Comparison of ENCODE assay signal across 21 cellular contexts in genomic region chr1:25253911-25254310, GRCh38. TPM values are rescaled to one million over a fixed set of nuclear protein-coding genes. Genes with fewer than 3 reads are reported as not detected.
A peak's percentile ranks its signal among the peaks of the same experiment; 100 is the strongest.
DNase-seq lines count a peak whose midpoint lies in the region; ATAC-seq and TF ChIP-seq lines count a peak whose summit lies in the region.
"Had no signal": no experiment of that assay in that cellular context is flagged by ENCODE, and none has a peak within 500 bp of the region (broad histone marks: within the 10 kb centered on the region; RNA-seq: fewer than 3 reads in every experiment).

No MANE protein-coding gene starts in this region.

- H3K27me3 ChIP-seq in RWPE2 (ENCODE audit: insufficient read depth, poor library complexity, severe bottlenecking) (no peaks in the 10 kb centered on the region), fibroblast of lung (ENCODE audit: control insufficient read depth, insufficient read depth, low read length) (no peaks in the 10 kb centered on the region), transverse colon (no peaks in the 10 kb centered on the region)
- no peaks in the 10 kb centered on the region for H3K27me3 ChIP-seq in effector memory CD4-positive, alpha-beta T cell (replicated peaks; ENCODE audit: control insufficient read depth, insufficient read depth, low read length, poor library complexity, severe bottlenecking)
- H3K27me3 ChIP-seq: ascending aorta had no signal

- no peak for TF ChIP-seq CTCF in RWPE2 (IDR thresholded peaks at IDR 0.05; ENCODE audit: poor library complexity, severe bottlenecking)
- no peak for TF ChIP-seq CTCF in fibroblast of lung (conservative IDR thresholded peaks at IDR 0.05 in 1 of 2, IDR thresholded peaks at IDR 0.05 in 1 of 2; ENCODE audit: low read depth in 1 of 2, low read length in 2 of 2)
- no peak for TF ChIP-seq CTCF in transverse colon (IDR thresholded peaks at IDR 0.05)

- H3K36me3 ChIP-seq in RWPE2 (ENCODE audit: low read depth) (no peaks in the 10 kb centered on the region), fibroblast of lung (ENCODE audit: control insufficient read depth, insufficient read depth, low read length) (no peaks in the 10 kb centered on the region), transverse colon (no peaks in the 10 kb centered on the region)
- no peaks in the 10 kb centered on the region for H3K36me3 ChIP-seq in effector memory CD4-positive, alpha-beta T cell (ENCODE audit: control insufficient read depth, insufficient read depth, low read length)
- H3K36me3 ChIP-seq: ascending aorta had no signal

- in situ Hi-C loops in transverse colon (cut with MboI; ENCODE audit: low pct_ligation_motif_present in 1 of 4, low pct_unique_long_range_greater_than_20kb in 1 of 4, low sequenced_read_pairs in 3 of 4) = loop anchor here in 1 of 4 donors (10.0 kb wide), 1 partner anchor 91 kb away; no protein-coding TSS in a partner anchor

- intact Hi-C loops in transverse colon (cut with DNase I; ENCODE audit: low total_unique reads) = no loop called here

- no peak for TF ChIP-seq EP300 in transverse colon (IDR thresholded peaks at IDR 0.05; ENCODE audit: low read depth)

- H3K27ac ChIP-seq in RWPE2 (ENCODE audit: poor library complexity, severe bottlenecking) = no peak overlapping the region
- peak overlapping the region; percentile 60 for H3K27ac ChIP-seq in fibroblast of lung (ENCODE audit: insufficient read depth, low read length)
- H3K27ac ChIP-seq in transverse colon = no peak overlapping the region
- H3K27ac ChIP-seq in effector memory CD4-positive, alpha-beta T cell (ENCODE audit: insufficient read depth, low read length, poor library complexity, severe bottlenecking) = no peak overlapping the region
- H3K27ac ChIP-seq: ascending aorta had no signal

- H3K9me3 ChIP-seq in RWPE2 (ENCODE audit: severe bottlenecking) (no peaks in the 10 kb centered on the region), fibroblast of lung (ENCODE audit: control insufficient read depth, insufficient read depth, low read depth, low read length) (no peaks in the 10 kb centered on the region), transverse colon (no peaks in the 10 kb centered on the region)
- no peaks in the 10 kb centered on the region for H3K9me3 ChIP-seq in effector memory CD4-positive, alpha-beta T cell (ENCODE audit: control insufficient read depth, low read length)
- H3K9me3 ChIP-seq: ascending aorta had no signal

- peak overlapping the region; percentile 23 for H3K4me2 ChIP-seq in fibroblast of lung (ENCODE audit: extremely low read depth, insufficient read depth, low read length)

- 83 to 88% methylated on average over 1 to 2 of the region's 2 CpGs for WGBS in transverse colon (ENCODE audit: low coverage in 1 of 2), 2 donors

- no peak overlapping the region for H3K4me3 ChIP-seq in RWPE2 (ENCODE audit: severe bottlenecking)
- no peak overlapping the region for H3K4me3 ChIP-seq in fibroblast of lung (replicated peaks in 1 of 4; ENCODE audit: control extremely low read depth in 1 of 4, insufficient read depth in 1 of 4, low read depth in 3 of 4, low read length in 4 of 4)
- no peak overlapping the region for H3K4me3 ChIP-seq in transverse colon
- no peak overlapping the region for H3K4me3 ChIP-seq in effector memory CD4-positive, alpha-beta T cell (ENCODE audit: insufficient read depth, low read depth, low read length, poor library complexity, severe bottlenecking)
- H3K4me3 ChIP-seq: ascending aorta, GM12878 had no signal

- H4K20me1 ChIP-seq in fibroblast of lung (ENCODE audit: control insufficient read depth, extremely low read depth, insufficient read depth, low read length) = no peaks in the 10 kb centered on the region

- H2AFZ ChIP-seq in fibroblast of lung (ENCODE audit: low read length) = no peak overlapping the region

- no peaks in the 10 kb centered on the region for H3K79me2 ChIP-seq in fibroblast of lung (ENCODE audit: control insufficient read depth, insufficient read depth, low read length)

- ATAC-seq in RWPE2 (ENCODE audit: low read depth) (peak; percentile 84), HG02610 (IDR thresholded peaks at IDR 0.05; ENCODE audit: unreplicated experiment) (no peak), HG03432 (IDR thresholded peaks at IDR 0.05; ENCODE audit: unreplicated experiment) (no peak)
- ATAC-seq: GM12878, Right ventricle myocardium inferior had no signal

- no peak overlapping the region for H3K9ac ChIP-seq in fibroblast of lung (ENCODE audit: insufficient read depth, low read length)

- H3K4me1 ChIP-seq in RWPE2 (ENCODE audit: insufficient read depth, poor library complexity, severe bottlenecking) (no peaks in the 10 kb centered on the region), fibroblast of lung (ENCODE audit: control insufficient read depth, extremely low read depth, insufficient read depth, low read length) (no peaks in the 10 kb centered on the region), transverse colon (no peaks in the 10 kb centered on the region)
- H3K4me1 ChIP-seq in effector memory CD4-positive, alpha-beta T cell (ENCODE audit: control insufficient read depth, insufficient read depth, low read length, poor library complexity, severe bottlenecking) = no peaks in the 10 kb centered on the region

- TF ChIP-seq POLR2A in transverse colon (IDR thresholded peaks at IDR 0.05) = no peak

- DNase-seq in A172 (ENCODE audit: low spot score) (peak; percentile 28), GM04503 (ENCODE audit: low read depth) (peak; percentile 92), RWPE2 (ENCODE audit: low spot score) (no peak), fibroblast of lung (ENCODE audit: low read depth in 2 of 2) (peak; percentile 17 to 63), transverse colon (no peak)
- DNase-seq in effector memory CD4-positive, alpha-beta T cell = no peak
- DNase-seq: activated CD4-positive, alpha-beta T cell treated with anti-CD3 and anti-CD28 coated beads, Interleukin-2, amount 50 U/mL, for 4 hours; AML-193; DMS153; KG1; NCI-H1694 treated with DMSO at 0.1 percent for 48 hours; NCI-H69 had no signal

RNA-seq across cellular contexts. Expression of gene RSRP1, which starts 6.7 kb away (rescaled TPM):
- total RNA-seq in A172 (2014; rRNA removed; shearing (Covaris generic)) = 22.4 and 29.8 TPM in 2 replicates
- total RNA-seq in fibroblast of lung = 123 and 128 TPM in 2 replicates
- polyA plus RNA-seq in fibroblast of lung = 21.2 and 37.9 TPM in 2 replicates
- 12.8 and 21.4 TPM in 2 replicates for polyA plus RNA-seq in fibroblast of lung (2012)
- polyA minus RNA-seq in fibroblast of lung (ENCODE audit: low replicate concordance) = 5.2 and 7.0 TPM in 2 replicates
- total RNA-seq in transverse colon = 100 to 1,000 TPM; 231 to 467 (median 279) TPM

RNA-seq across cellular contexts. Expression of gene RHD, which starts 18.4 kb away (rescaled TPM):
- not detected in 2 replicates for total RNA-seq in A172 (2014; rRNA removed; shearing (Covaris generic))
- not detected in 2 replicates for total RNA-seq in fibroblast of lung
- polyA plus RNA-seq in fibroblast of lung = not detected in 2 replicates
- not detected in 2 replicates for polyA plus RNA-seq in fibroblast of lung (2012)
- polyA minus RNA-seq in fibroblast of lung (ENCODE audit: low replicate concordance) = not detected in 2 replicates
- total RNA-seq in transverse colon = not detected
- total RNA-seq: ascending aorta; glomerular endothelial cell; kidney epithelial cell; progenitor cell of endocrine pancreas; Right ventricle myocardium inferior; T-helper 2 cell treated with Interferon-gamma antibody and Interleukin-4, amounts not matched to agents 100 ng/mL and 5 ng/mL, for 36 hours had no signal

RNA-seq across cellular contexts. Expression of gene SYF2, which starts 21.6 kb away (rescaled TPM):
- 59.0 and 85.0 TPM in 2 replicates for total RNA-seq in A172 (2014; rRNA removed; shearing (Covaris generic))
- total RNA-seq in fibroblast of lung (42.4 and 55.0 TPM in 2 replicates), transverse colon (10 to 100 TPM in 3 of 4 donors, 1 to 10 TPM in 1; 2.8 to 63.1 (median 36.6) TPM)
- 36.2 and 41.6 TPM in 2 replicates for polyA plus RNA-seq in fibroblast of lung
- polyA plus RNA-seq in fibroblast of lung (2012) = 38.3 and 44.2 TPM in 2 replicates
- not detected in 2 replicates for polyA minus RNA-seq in fibroblast of lung (ENCODE audit: low replicate concordance)

Comparison
In these comparisons a context has a peak if more than half of its experiments do, and no peak if none do; other contexts are left out.
1. DNase-seq: peak in A172 (single experiment), GM04503 (single experiment) and fibroblast of lung (2 of 2); none in RWPE2 (single experiment), transverse colon (single experiment) and effector memory CD4-positive, alpha-beta T cell (0 of 3).